In genomic region chr9:4182831-4183230, GRCh38 we compare ENCODE assay signal across 22 cellular contexts.
"Had no signal": no experiment of that assay in that cellular context is flagged by ENCODE, and none has a peak within 500 bp of the region (broad histone marks: within the 10 kb centered on the region; RNA-seq: fewer than 3 reads in every experiment).

No MANE protein-coding gene starts in this region.

- FAIRE-seq: colon, keratinocyte had no signal

- DNase-seq: gastrocnemius medialis; heart right ventricle; hypothalamus; left lung; lower lobe of right lung; naive B cell; nephron progenitor cell; posterior cingulate gyrus; spleen; stimulated activated CD4-positive, alpha-beta T cell treated with anti-CD3 and anti-CD28 coated beads, Interleukin-15, amount 100 ng/mL, for 24 hours; stimulated activated CD4-positive, alpha-beta T cell treated with anti-CD3 and anti-CD28 coated beads, Interleukin-1b, Interleukin-23, amount 100 ng/mL, for 48 hours; stimulated activated CD4-positive, alpha-beta T cell treated with anti-CD3 and anti-CD28 coated beads, Interleukin-4, amount 100 ng/mL, for 24 hours; stimulated activated naive B cell treated with anti-CD40 and anti-IgM and Interleukin-4, amounts not matched to agents 10 μg/mL and 1 μg/mL and 100 μg/mL, for 72 hours; stimulated activated naive CD8-positive, alpha-beta T cell treated with anti-CD3 and anti-CD28 coated beads, Interleukin-15, amount 100 ng/mL, for 72 hours; testis; upper lobe of right lung had no signal

- H3K27ac ChIP-seq: gastrocnemius medialis, heart right ventricle, left lung, lower lobe of right lung, neutrophil, spleen, testis, tibial nerve, upper lobe of right lung, vagina had no signal

- H3K36me3 ChIP-seq: gastrocnemius medialis, heart right ventricle, left lung, lower lobe of right lung, neutrophil, spleen, tibial nerve, upper lobe of right lung, vagina had no signal

- H3K4me3 ChIP-seq: gastrocnemius medialis, heart right ventricle, left lung, lower lobe of right lung, spleen, testis, tibial nerve, upper lobe of right lung, vagina had no signal

- H3K27me3 ChIP-seq: gastrocnemius medialis, heart right ventricle, left lung, neutrophil, spleen, testis, tibial nerve, upper lobe of right lung, vagina had no signal

- H3K4me1 ChIP-seq: gastrocnemius medialis, heart right ventricle, left lung, lower lobe of right lung, spleen, testis, tibial nerve, upper lobe of right lung, vagina had no signal

- ATAC-seq: gastrocnemius medialis; heart right ventricle; left lung; lower lobe of right lung; sciatic nerve; stimulated activated naive B cell treated with anti-CD40 and anti-IgM and Interleukin-4, amounts not matched to agents 10 μg/mL and 1 μg/mL and 100 μg/mL, for 72 hours; stimulated activated naive CD8-positive, alpha-beta T cell treated with anti-CD3 and anti-CD28 coated beads, Interleukin-15, amount 100 ng/mL, for 72 hours; upper lobe of right lung had no signal

- H3K9me3 ChIP-seq: gastrocnemius medialis, left lung, lower lobe of right lung, neutrophil, spleen, testis, upper lobe of right lung, vagina had no signal
